In the genomic region with DNA sequence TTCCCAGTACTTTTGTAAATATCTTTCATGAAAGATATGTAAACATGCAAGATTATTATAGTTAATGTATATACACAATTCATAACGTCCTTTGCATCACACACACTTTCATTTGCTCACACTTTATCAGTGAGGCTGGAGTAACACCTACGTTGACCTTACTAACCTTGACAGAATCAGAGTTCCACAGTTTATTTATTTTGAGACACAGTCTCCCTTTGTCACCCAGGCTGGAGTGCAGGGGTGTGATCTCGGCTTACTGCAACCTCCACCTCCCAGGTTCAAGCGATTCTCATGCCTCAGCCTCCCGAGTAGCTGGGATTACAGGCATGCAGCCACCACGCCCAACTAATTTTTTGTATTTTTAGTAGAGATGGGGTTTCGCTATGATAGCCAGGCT, we compare ENCODE assay signal across 1 cellular context. TPM values are rescaled to one million over a fixed set of nuclear protein-coding genes. Genes with fewer than 3 reads are reported as not detected.
"Had no signal": no experiment of that assay in that cellular context is flagged by ENCODE, and none has a peak within 500 bp of the region (broad histone marks: within the 10 kb centered on the region; RNA-seq: fewer than 3 reads in every experiment).

No MANE protein-coding gene starts in this region.

RNA-seq across cellular contexts. Expression of gene NUDT2, which starts 28.3 kb away (rescaled TPM):
- total RNA-seq: ascending aorta had no signal
